Comparison of ENCODE assay signal across 26 cellular contexts in genomic region chr4:77199701-77200100, GRCh38.
"Had no signal": no experiment of that assay in that cellular context is flagged by ENCODE, and none has a peak within 500 bp of the region (broad histone marks: within the 10 kb centered on the region; RNA-seq: fewer than 3 reads in every experiment).

No MANE protein-coding gene starts in this region.

- ATAC-seq: activated CD4-positive, alpha-beta T cell treated with anti-CD3 and anti-CD28 coated beads for 36 hours; activated CD8-positive, alpha-beta memory T cell treated with anti-CD3 and anti-CD28 coated beads, Interleukin-2, amount 10 ng/mL, durations not matched to agents 7 days and 5 days; activated CD8-positive, alpha-beta T cell treated with anti-CD3 and anti-CD28 coated beads, Interleukin-2, amount 10 ng/mL, durations not matched to agents 7 days and 5 days; activated naive CD4-positive, alpha-beta T cell treated with anti-CD3 and anti-CD28 coated beads, Interleukin-2, amount 50 U/mL, for 72 hours; foreskin keratinocyte; gastrocnemius medialis; heart left ventricle had no signal

- H3K4me1 Mint-ChIP-seq: central memory CD8-positive, alpha-beta T cell had no signal

- H3K9me3 Mint-ChIP-seq: activated CD4-positive, alpha-beta memory T cell treated with anti-CD3 and anti-CD28 coated beads for 36 hours; activated CD4-positive, alpha-beta T cell treated with anti-CD3 and anti-CD28 coated beads, Interleukin-2, amount 10 ng/mL, durations not matched to agents 24 days and 14 days; activated naive CD4-positive, alpha-beta T cell treated with anti-CD3 and anti-CD28 coated beads, Interleukin-2, amount 10 ng/mL, durations not matched to agents 7 days and 5 days; activated naive CD4-positive, alpha-beta T cell treated with anti-CD3 and anti-CD28 coated beads, Interleukin-2, amount 50 U/mL, for 72 hours; activated naive CD8-positive, alpha-beta T cell treated with anti-CD3 and anti-CD28 coated beads, Interleukin-2, amount 10 ng/mL, durations not matched to agents 7 days and 5 days; central memory CD8-positive, alpha-beta T cell had no signal

- H3K27ac Mint-ChIP-seq: activated CD4-positive, alpha-beta memory T cell treated with anti-CD3 and anti-CD28 coated beads for 36 hours; activated CD4-positive, alpha-beta T cell treated with anti-CD3 and anti-CD28 coated beads for 36 hours; activated CD4-positive, alpha-beta T cell treated with anti-CD3 and anti-CD28 coated beads, Interleukin-2, amount 10 ng/mL, durations not matched to agents 24 days and 14 days; activated CD8-positive, alpha-beta memory T cell treated with anti-CD3 and anti-CD28 coated beads, Interleukin-2, amount 10 ng/mL, durations not matched to agents 7 days and 5 days; activated CD8-positive, alpha-beta T cell treated with anti-CD3 and anti-CD28 coated beads, Interleukin-2, amount 10 ng/mL, durations not matched to agents 7 days and 5 days; activated naive CD4-positive, alpha-beta T cell treated with anti-CD3 and anti-CD28 coated beads, Interleukin-2, amount 10 ng/mL, durations not matched to agents 7 days and 5 days; activated naive CD4-positive, alpha-beta T cell treated with anti-CD3 and anti-CD28 coated beads, Interleukin-2, amount 50 U/mL, for 72 hours; activated naive CD8-positive, alpha-beta T cell treated with anti-CD3 and anti-CD28 coated beads, Interleukin-2, amount 10 ng/mL, durations not matched to agents 7 days and 5 days had no signal

- H3K27ac ChIP-seq: brain microvascular endothelial cell, colonic mucosa, esophagus muscularis mucosa, foreskin keratinocyte, gastrocnemius medialis, heart left ventricle had no signal

- DNase-seq: activated CD4-positive, alpha-beta memory T cell treated with anti-CD3 and anti-CD28 coated beads for 36 hours; activated CD4-positive, alpha-beta T cell treated with anti-CD3 and anti-CD28 coated beads for 36 hours; activated CD4-positive, alpha-beta T cell treated with anti-CD3 and anti-CD28 coated beads, Interleukin-2, amount 10 ng/mL, durations not matched to agents 24 days and 14 days; activated CD4-positive, CD25-positive, alpha-beta regulatory T cell; activated CD4-positive, CD25-positive, alpha-beta regulatory T cell treated with anti-CD3 and anti-CD28 coated beads, Interleukin-2, amount 50 U/mL, for 72 hours; activated CD8-positive, alpha-beta memory T cell treated with anti-CD3 and anti-CD28 coated beads, Interleukin-2, amount 10 ng/mL, durations not matched to agents 7 days and 5 days; activated CD8-positive, alpha-beta memory T cell treated with anti-CD3 and anti-CD28 coated beads, Interleukin-2, amount 50 U/mL, for 4 hours; activated CD8-positive, alpha-beta T cell treated with anti-CD3 and anti-CD28 coated beads, Interleukin-2, amount 10 ng/mL, durations not matched to agents 7 days and 5 days; activated gamma-delta T cell; activated naive CD4-positive, alpha-beta T cell; activated naive CD4-positive, alpha-beta T cell treated with anti-CD3 and anti-CD28 coated beads, Interleukin-2, amount 10 ng/mL, durations not matched to agents 7 days and 5 days; activated naive CD8-positive, alpha-beta T cell treated with anti-CD3 and anti-CD28 coated beads, Interleukin-2, amount 10 ng/mL, durations not matched to agents 7 days and 5 days; activated T-cell treated with anti-CD3 and anti-CD28 coated beads, Interleukin-2, amount 50 U/mL, for 1 hour; activated T-cell treated with anti-CD3 and anti-CD28 coated beads, Interleukin-2, amount 50 U/mL, for 48 hours; brain microvascular endothelial cell; colonic mucosa; effector CD8-positive, alpha-beta T cell; erythroblast; foreskin keratinocyte; gastrocnemius medialis; glutamatergic neuron; heart left ventricle; T-helper 2 cell had no signal

- H3K36me3 Mint-ChIP-seq: activated CD4-positive, alpha-beta memory T cell treated with anti-CD3 and anti-CD28 coated beads for 36 hours; activated CD8-positive, alpha-beta memory T cell treated with anti-CD3 and anti-CD28 coated beads, Interleukin-2, amount 10 ng/mL, durations not matched to agents 7 days and 5 days; activated naive CD4-positive, alpha-beta T cell treated with anti-CD3 and anti-CD28 coated beads, Interleukin-2, amount 10 ng/mL, durations not matched to agents 7 days and 5 days; activated naive CD4-positive, alpha-beta T cell treated with anti-CD3 and anti-CD28 coated beads, Interleukin-2, amount 50 U/mL, for 72 hours; activated naive CD8-positive, alpha-beta T cell treated with anti-CD3 and anti-CD28 coated beads, Interleukin-2, amount 10 ng/mL, durations not matched to agents 7 days and 5 days had no signal

- H3K4me3 Mint-ChIP-seq: activated CD4-positive, alpha-beta memory T cell treated with anti-CD3 and anti-CD28 coated beads for 36 hours; activated CD4-positive, alpha-beta T cell treated with anti-CD3 and anti-CD28 coated beads for 36 hours; activated CD4-positive, alpha-beta T cell treated with anti-CD3 and anti-CD28 coated beads, Interleukin-2, amount 10 ng/mL, durations not matched to agents 24 days and 14 days; activated CD8-positive, alpha-beta memory T cell treated with anti-CD3 and anti-CD28 coated beads, Interleukin-2, amount 10 ng/mL, durations not matched to agents 7 days and 5 days; activated CD8-positive, alpha-beta T cell treated with anti-CD3 and anti-CD28 coated beads, Interleukin-2, amount 10 ng/mL, durations not matched to agents 7 days and 5 days; activated naive CD4-positive, alpha-beta T cell treated with anti-CD3 and anti-CD28 coated beads, Interleukin-2, amount 10 ng/mL, durations not matched to agents 7 days and 5 days; activated naive CD8-positive, alpha-beta T cell treated with anti-CD3 and anti-CD28 coated beads, Interleukin-2, amount 10 ng/mL, durations not matched to agents 7 days and 5 days; central memory CD8-positive, alpha-beta T cell had no signal

- H3K27me3 Mint-ChIP-seq: activated CD4-positive, alpha-beta memory T cell treated with anti-CD3 and anti-CD28 coated beads for 36 hours had no signal
